ENCODE assay signal across 12 cellular contexts in the genomic region with DNA sequence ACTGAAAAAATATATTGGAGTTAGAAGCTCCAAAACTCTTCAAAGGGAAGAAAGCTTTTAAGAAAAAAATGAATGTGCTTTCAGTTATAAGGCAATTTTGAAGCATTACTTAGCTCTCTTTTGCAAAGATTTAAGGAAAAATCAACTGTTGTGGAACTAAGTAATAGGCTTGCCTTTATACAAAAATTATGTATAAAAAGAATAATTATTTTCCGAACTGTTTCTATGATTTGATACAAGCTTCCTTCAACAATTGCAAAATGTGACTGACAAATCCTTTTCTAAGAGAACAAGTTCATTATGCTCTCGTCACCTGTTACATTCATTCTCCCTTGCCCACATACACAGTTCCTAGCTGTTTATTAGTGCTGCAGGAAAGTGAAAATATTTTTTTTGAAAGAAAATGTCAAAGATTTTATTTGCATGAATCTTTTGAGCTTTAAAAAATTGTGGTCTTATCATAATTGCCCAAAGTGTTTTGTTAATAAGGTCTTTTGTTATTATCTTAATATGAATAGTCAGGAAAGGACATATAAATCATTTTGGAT.
DNase-seq lines count a peak whose midpoint lies in the region; ATAC-seq, FAIRE-seq and TF ChIP-seq lines count a peak whose summit lies in the region.
"Had no signal": no experiment of that assay in that cellular context is flagged by ENCODE, and none has a peak within 500 bp of the region (broad histone marks: within the 10 kb centered on the region; RNA-seq: fewer than 3 reads in every experiment).

No MANE protein-coding gene starts in this region.

- H3K27me3 ChIP-seq in bronchial epithelial cell (ENCODE audit: control insufficient read depth, insufficient read depth, low read length) (no peaks in the 10 kb centered on the region), tibial nerve (no peaks in the 10 kb centered on the region)

- H3K9me3 Mint-ChIP-seq in activated CD4-positive, alpha-beta T cell treated with anti-CD3 and anti-CD28 coated beads, Interleukin-2, amount 10 ng/mL, durations not matched to agents 7 days and 5 days: no peaks in the 10 kb centered on the region

- peaks cover 0 to 11% (median 0%) of the 10 kb centered on the region in 4 donors for H3K9me3 ChIP-seq in tibial nerve

- CTCF ChIA-PET in activated CD4-positive, alpha-beta T cell treated with anti-CD3 and anti-CD28 coated beads, Interleukin-2, amount 10 ng/mL, durations not matched to agents 7 days and 5 days (lab: Charles Lee): no interaction called here

- FAIRE-seq in bronchial epithelial cell (lab: Jason Lieb, UNC): no peak

- H3K27ac ChIP-seq in tibial nerve: peak overlapping the region; percentile 73 to 91 (median 88)

- peak overlapping the region; percentile 58 for H3K4me3 Mint-ChIP-seq in activated CD4-positive, alpha-beta T cell treated with anti-CD3 and anti-CD28 coated beads, Interleukin-2, amount 10 ng/mL, durations not matched to agents 7 days and 5 days

- peak overlapping the region; percentile 82 for H3K27ac Mint-ChIP-seq in activated CD4-positive, alpha-beta T cell treated with anti-CD3 and anti-CD28 coated beads, Interleukin-2, amount 10 ng/mL, durations not matched to agents 7 days and 5 days

- H3K4me1 Mint-ChIP-seq in activated CD4-positive, alpha-beta T cell treated with anti-CD3 and anti-CD28 coated beads, Interleukin-2, amount 10 ng/mL, durations not matched to agents 7 days and 5 days: peaks cover 19% of the 10 kb centered on the region

- 10% methylated on average over 2 of the region's 2 CpGs for WGBS in tibial nerve, 2 donors

- no peaks in the 10 kb centered on the region for H3K36me3 ChIP-seq in bronchial epithelial cell (ENCODE audit: control insufficient read depth, insufficient read depth, low read length)
- H3K36me3 ChIP-seq in tibial nerve: no peaks in the 10 kb centered on the region

- H3K4me3 ChIP-seq in bronchial epithelial cell (ENCODE audit: low read depth, low read length): peak overlapping the region; percentile 51
- peak overlapping the region; percentile 28 to 52 (median 38) for H3K4me3 ChIP-seq in tibial nerve

- H3K36me3 Mint-ChIP-seq in activated CD4-positive, alpha-beta T cell treated with anti-CD3 and anti-CD28 coated beads, Interleukin-2, amount 10 ng/mL, durations not matched to agents 7 days and 5 days (ENCODE audit: low read depth): no peaks in the 10 kb centered on the region

- no peaks in the 10 kb centered on the region for H3K27me3 Mint-ChIP-seq in activated CD4-positive, alpha-beta T cell treated with anti-CD3 and anti-CD28 coated beads, Interleukin-2, amount 10 ng/mL, durations not matched to agents 7 days and 5 days

- no peak for TF ChIP-seq CTCF in bronchial epithelial cell (IDR thresholded peaks at IDR 0.05; ENCODE audit: insufficient read depth, low read length, severe bottlenecking)
- TF ChIP-seq CTCF in tibial nerve (IDR thresholded peaks at IDR 0.05): no peak

- no peak for TF ChIP-seq EP300 in tibial nerve (IDR thresholded peaks at IDR 0.05)

- no peak for TF ChIP-seq POLR2A in tibial nerve (IDR thresholded peaks at IDR 0.05)

- DNase-seq in activated CD4-positive, alpha-beta T cell treated with anti-CD3 and anti-CD28 coated beads, Interleukin-2, amount 10 ng/mL, durations not matched to agents 7 days and 5 days: no peak
- DNase-seq in activated CD4-positive, alpha-beta T cell treated with anti-CD3 and anti-CD28 coated beads for 1 hour: no peak
- peak; percentile 35 for DNase-seq in bronchial epithelial cell (ENCODE audit: low read depth)
- DNase-seq in lung microvascular endothelial cell (ENCODE audit: low read depth in 2 of 2): peak; percentile 33 to 37
- DNase-seq in tibial nerve (ENCODE audit: low spot score in 2 of 2): no peak
- no peak for DNase-seq in stimulated activated CD4-positive, alpha-beta T cell treated with anti-CD3 and anti-CD28 coated beads, Interleukin-12 subunit alpha, Interleukin-12 subunit beta, amount 100 ng/mL, for 4 hours
- DNase-seq in NCI-H1694 treated with DMSO at 0.1 percent for 48 hours (lab: John Stamatoyannopoulos, UW): no peak
- DNase-seq: activated gamma-delta T cell; AML-193; stimulated activated CD4-positive, alpha-beta T cell treated with anti-CD3 and anti-CD28 coated beads, Interleukin-4, amount 100 ng/mL, for 24 hours; SW 1271 had no signal

- POLR2A ChIA-PET in activated CD4-positive, alpha-beta T cell treated with anti-CD3 and anti-CD28 coated beads, Interleukin-2, amount 10 ng/mL, durations not matched to agents 7 days and 5 days (lab: Charles Lee): no interaction called here

- ATAC-seq in HG03521 (IDR thresholded peaks at IDR 0.05; ENCODE audit: unreplicated experiment): no peak

- peaks cover 0 to 24% (median 0%) of the 10 kb centered on the region in 4 donors for H3K4me1 ChIP-seq in tibial nerve

Comparison
In these comparisons a context has a peak if more than half of its experiments do, and no peak if none do; other contexts are left out.
1. DNase-seq: peak in bronchial epithelial cell (single experiment) and lung microvascular endothelial cell (2 of 2); none in activated CD4-positive, alpha-beta T cell treated with anti-CD3 and anti-CD28 coated beads, Interleukin-2, amount 10 ng/mL, durations not matched to agents 7 days and 5 days (single experiment), activated CD4-positive, alpha-beta T cell treated with anti-CD3 and anti-CD28 coated beads for 1 hour (single experiment), tibial nerve (0 of 2), stimulated activated CD4-positive, alpha-beta T cell treated with anti-CD3 and anti-CD28 coated beads, Interleukin-12 subunit alpha, Interleukin-12 subunit beta, amount 100 ng/mL, for 4 hours (single experiment) and NCI-H1694 treated with DMSO at 0.1 percent for 48 hours (single experiment).